ENCODE assay signal across 8 cellular contexts in the genomic region with DNA sequence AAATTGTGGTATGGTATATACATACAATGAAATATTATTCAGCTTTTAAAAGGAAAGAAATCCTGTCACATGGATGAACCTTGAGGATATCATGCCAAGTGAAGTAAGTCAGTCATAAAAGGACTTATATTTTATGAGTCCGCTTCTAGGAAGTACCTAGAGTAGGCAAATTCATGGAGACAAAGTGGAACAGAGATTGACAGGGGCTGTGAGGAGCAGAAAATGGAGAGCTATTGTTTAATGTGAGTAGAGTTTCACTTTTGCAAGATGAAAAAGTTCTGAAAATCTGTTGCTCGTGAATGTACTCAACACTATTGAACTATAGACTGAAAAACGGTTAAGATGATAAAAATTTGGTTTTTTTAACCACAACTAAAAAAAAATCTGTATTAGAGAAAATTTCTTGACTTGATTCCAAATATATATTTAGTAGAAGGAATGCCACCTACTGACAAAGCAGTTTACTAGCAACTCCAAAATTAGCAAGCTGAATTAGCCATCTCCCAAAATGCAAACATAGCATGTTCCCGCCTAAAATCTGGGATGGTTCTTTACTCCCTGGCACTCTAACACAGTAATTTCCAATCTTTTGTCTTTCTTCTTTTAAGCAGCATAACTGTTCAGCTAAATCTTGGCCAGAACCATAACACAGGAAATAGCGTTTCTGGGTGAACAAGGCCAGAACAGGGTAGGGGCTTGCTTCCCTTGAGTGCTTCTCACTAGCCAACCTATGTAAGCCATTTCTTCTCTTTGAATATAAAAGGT. TPM values are rescaled to one million over a fixed set of nuclear protein-coding genes. Genes with fewer than 3 reads are reported as not detected.
DNase-seq lines count a peak whose midpoint lies in the region; ATAC-seq and TF ChIP-seq lines count a peak whose summit lies in the region.

No MANE protein-coding gene starts in this region.

- peak overlapping the region; percentile 93; the same call in 1 of the 2 replicates for H3K27ac ChIP-seq in ACC112 (ENCODE audit: low read depth, low read length)
- no peak overlapping the region for H3K27ac ChIP-seq in H9 (ENCODE audit: insufficient read length, low read depth, low read length)
- H3K27ac ChIP-seq in tibial nerve = peak overlapping the region in 2 of 4 donors; percentile 90 to 99

- no peak overlapping the region for H3K56ac ChIP-seq in H9 (ENCODE audit: insufficient read length, low read depth, low read length)

- H3K9me3 ChIP-seq in H9 (ENCODE audit: control insufficient read depth, low read depth, low read length) (no peaks in the 10 kb centered on the region), tibial nerve (no peaks in the 10 kb centered on the region)

- H3K4me1 ChIP-seq in ACC112 (ENCODE audit: control insufficient read depth, insufficient read depth, low read length, unreplicated experiment) (peaks cover 20% of the 10 kb centered on the region), H9 (ENCODE audit: insufficient read depth, low read length) (peaks cover 3% of the 10 kb centered on the region), tibial nerve (peaks cover 0 to 41% (median 16%) of the 10 kb centered on the region in 4 donors)

- H3K4me3 Mint-ChIP-seq in H9 = peak overlapping the region; percentile 98

- TF ChIP-seq CTCF in H9 (conservative IDR thresholded peaks at IDR 0.05) (no peak), kidney epithelial cell (IDR thresholded peaks at IDR 0.05; ENCODE audit: insufficient read depth, low read length, poor library complexity, severe bottlenecking) (no peak), tibial nerve (IDR thresholded peaks at IDR 0.05) (peak in 1 of 5 experiments; percentile 13)

- peak overlapping the region; percentile 75 for H3K4me2 ChIP-seq in H9 (ENCODE audit: insufficient read depth, insufficient read length, low read length)

- no peak overlapping the region for H2BK120ac ChIP-seq in H9 (ENCODE audit: low read depth, low read length, poor library complexity, severe bottlenecking)

- H4K91ac ChIP-seq in H9 (ENCODE audit: insufficient read length, low read depth, low read length) = no peak overlapping the region

- no peak for TF ChIP-seq POLR2A in tibial nerve (IDR thresholded peaks at IDR 0.05)

- H2BK20ac ChIP-seq in H9 (ENCODE audit: low read depth, low read length, poor library complexity, severe bottlenecking) = no peak overlapping the region

- ATAC-seq in HG03460 (IDR thresholded peaks at IDR 0.05; ENCODE audit: unreplicated experiment) = no peak

- H3K4me3 ChIP-seq in ACC112 (ENCODE audit: low read depth, low read length) = peak overlapping the region; percentile 97
- peak overlapping the region; percentile 97 for H3K4me3 ChIP-seq in kidney epithelial cell (ENCODE audit: low read depth, low read length)
- H3K4me3 ChIP-seq in tibial nerve = peak overlapping the region; percentile 65 to 97 (median 80)

- H3K4me1 Mint-ChIP-seq in H9 = peaks cover 20% of the 10 kb centered on the region in 2 experiments

- H3K36me3 ChIP-seq in ACC112 (ENCODE audit: insufficient read depth, low read length) = 0 out of 2 replicates have a peak, but pooled peaks cover 2% of the 10 kb centered on the region
- H3K36me3 ChIP-seq in kidney epithelial cell (ENCODE audit: control insufficient read depth, insufficient read depth, low read length) = peaks cover 2% of the 10 kb centered on the region
- peaks cover 0 to 29% (median 0%) of the 10 kb centered on the region in 3 donors for H3K36me3 ChIP-seq in tibial nerve

- H4K20me1 ChIP-seq in H9 (ENCODE audit: control insufficient read depth, insufficient read depth, insufficient read length) = no peaks in the 10 kb centered on the region

- H4K8ac ChIP-seq in H9 (replicated peaks; ENCODE audit: insufficient read length, low read depth, low read length) = no peak overlapping the region

- H3K27me3 ChIP-seq in ACC112 (ENCODE audit: insufficient read depth, low read length) (no peaks in the 10 kb centered on the region), H9 (ENCODE audit: insufficient read depth, low read length) (no peaks in the 10 kb centered on the region), kidney epithelial cell (ENCODE audit: control insufficient read depth, insufficient read depth, low read length) (no peaks in the 10 kb centered on the region), tibial nerve (no peaks in the 10 kb centered on the region)

- H3K27ac Mint-ChIP-seq in H9 = peak overlapping the region in 1 of 3 experiments; percentile 81; a peak in 2 of 7 replicates

- H2AK5ac ChIP-seq in H9 (ENCODE audit: insufficient read length, low read length) = no peak overlapping the region

- no peak overlapping the region for H2AFZ ChIP-seq in ACC112 (ENCODE audit: low read length, unreplicated experiment)
- no peak overlapping the region for H2AFZ ChIP-seq in H9 (ENCODE audit: low read length)

- H2BK12ac ChIP-seq in H9 (ENCODE audit: insufficient read length, low read depth, low read length) = no peak overlapping the region

- no peak for DNase-seq in H9
- DNase-seq in activated CD8-positive, alpha-beta memory T cell treated with anti-CD3 and anti-CD28 coated beads, Interleukin-2, amount 50 U/mL, for 48 hours = peak; percentile 6
- DNase-seq in kidney epithelial cell (ENCODE audit: low read depth) = no peak
- DNase-seq in tibial nerve (ENCODE audit: low spot score in 2 of 2) = no peak
- no peak for DNase-seq in NCI-H510A treated with DMSO at 0.1 percent for 48 hours (lab: John Stamatoyannopoulos, UW)
- no peak for DNase-seq in NCI-H82 treated with DMSO at 0.1 percent for 48 hours (lab: John Stamatoyannopoulos, UW; ENCODE audit: unreplicated experiment)

- no peak overlapping the region for H3K4ac ChIP-seq in H9 (ENCODE audit: low read depth, low read length)

- no peak overlapping the region for H3K14ac ChIP-seq in H9 (ENCODE audit: insufficient read depth, low read length)

- WGBS in H9 (ENCODE audit: extremely low coverage, insufficient read length, low lambda C conversion rate) = no CpG with 5 or more reads among the region's 5 CpGs
- 22 to 23% methylated on average over 5 of the region's 5 CpGs for WGBS in tibial nerve, 2 donors

- no peak overlapping the region for H3T11ph ChIP-seq in H9 (ENCODE audit: low read length)

- H2BK5ac ChIP-seq in H9 (ENCODE audit: insufficient read length, low read length) = no peak overlapping the region

- H3K9me3 Mint-ChIP-seq in H9 = no peaks in the 10 kb centered on the region

- no peak overlapping the region for H2BK15ac ChIP-seq in H9 (ENCODE audit: low read depth, low read length)

- no peak overlapping the region for H4K5ac ChIP-seq in H9 (ENCODE audit: insufficient read length, low read depth, low read length)

- H3K23me2 ChIP-seq in H9 (ENCODE audit: insufficient read length, low read depth, low read length, poor library complexity, severe bottlenecking) = peaks cover 13% of the 10 kb centered on the region

- TF ChIP-seq EP300 in tibial nerve (IDR thresholded peaks at IDR 0.05) = no peak

- H3K79me2 ChIP-seq in ACC112 (ENCODE audit: control insufficient read depth, insufficient read depth, low read length, unreplicated experiment) (peaks cover 55% of the 10 kb centered on the region), H9 (ENCODE audit: insufficient read depth, low read length) (peaks cover 20% of the 10 kb centered on the region; the same call in 1 of the 2 replicates)

- peaks cover 3% of the 10 kb centered on the region for H3K79me1 ChIP-seq in H9 (ENCODE audit: insufficient read depth, low read depth, low read length, poor library complexity, severe bottlenecking)

- no peak overlapping the region for H3K18ac ChIP-seq in H9 (ENCODE audit: insufficient read length, low read depth, low read length)

- H3K23ac ChIP-seq in H9 (ENCODE audit: insufficient read length, low read depth, low read length) = no peak overlapping the region

- H3K9ac ChIP-seq in H9 (ENCODE audit: extremely low read depth, insufficient read length, low read length) = peak overlapping the region; percentile 96

- peaks cover 11 to 33% (median 21%) of the 10 kb centered on the region in 3 experiments for H3K36me3 Mint-ChIP-seq in H9 (ENCODE audit: insufficient read depth in 1 of 3, low read depth in 3 of 3)

- H3K27me3 Mint-ChIP-seq in H9 (ENCODE audit: low read depth) = no peaks in the 10 kb centered on the region; the same call in 1 of the 2 replicates

RNA-seq across cellular contexts. Expression of gene UFD1, which starts 1.5 kb away (rescaled TPM):
- 74.4 and 76.0 TPM in 2 replicates for total RNA-seq in H9 (2021)
- total RNA-seq in kidney epithelial cell = 48.9 and 50.9 TPM in 2 replicates
- total RNA-seq in tibial nerve = 10 to 100 TPM; 26.9 to 38.1 (median 30.1) TPM

RNA-seq across cellular contexts. Expression of gene CDC45, which starts 2.2 kb away (rescaled TPM):
- total RNA-seq in H9 (2021) (32.7 and 35.7 TPM in 2 replicates), kidney epithelial cell (5.6 and 10.5 TPM in 2 replicates), tibial nerve (under 1 TPM in 1 of 4 donors, not detected in 3; 0.98 TPM)

RNA-seq across cellular contexts. Expression of gene C22orf39, which starts 30.0 kb away (rescaled TPM):
- 17.4 and 19.3 TPM in 2 replicates for total RNA-seq in H9 (2021)
- total RNA-seq in kidney epithelial cell = 37.9 and 42.3 TPM in 2 replicates
- 100 to 1,000 TPM in 1 of 4 donors, 10 to 100 TPM in 3; 58.5 to 101 (median 75.1) TPM for total RNA-seq in tibial nerve

RNA-seq across cellular contexts. Expression of gene MRPL40, which starts 45.2 kb away (rescaled TPM):
- total RNA-seq in H9 (2021) (15.2 and 18.0 TPM in 2 replicates), kidney epithelial cell (47.2 and 49.5 TPM in 2 replicates), tibial nerve (10 to 100 TPM; 11.4 to 37.8 (median 23.8) TPM)

RNA-seq across cellular contexts. Expression of gene HIRA, which starts 46.0 kb away (rescaled TPM):
- total RNA-seq in H9 (2021) = 51.9 and 53.0 TPM in 2 replicates
- total RNA-seq in kidney epithelial cell = 31.8 and 35.5 TPM in 2 replicates
- total RNA-seq in tibial nerve = 10 to 100 TPM; 18.8 to 31.6 (median 24.7) TPM
